ENCODE assay signal across 9 cellular contexts in genomic region chr21:30340714-30341573, GRCh38. TPM values are rescaled to one million over a fixed set of nuclear protein-coding genes. Genes with fewer than 3 reads are reported as not detected.
A peak's percentile ranks its signal among the peaks of the same experiment; 100 is the strongest.
DNase-seq lines count a peak whose midpoint lies in the region; ATAC-seq and TF ChIP-seq lines count a peak whose summit lies in the region.
"Had no signal": no experiment of that assay in that cellular context is flagged by ENCODE, and none has a peak within 500 bp of the region (broad histone marks: within the 10 kb centered on the region; RNA-seq: fewer than 3 reads in every experiment).

No MANE protein-coding gene starts in this region.

- H2BK5ac ChIP-seq in mesenchymal stem cell (ENCODE audit: low read depth, low read length, poor library complexity, severe bottlenecking), result no peak overlapping the region

- no peak overlapping the region for H3K18ac ChIP-seq in mesenchymal stem cell (ENCODE audit: low read depth in 1 of 2, low read length in 2 of 2)

- H3K27ac ChIP-seq in HCT116 (ENCODE audit: low read depth, low read length) (no peak overlapping the region), PC-3 (ENCODE audit: low read length) (peak overlapping the region; percentile 78), mesenchymal stem cell (ENCODE audit: low read length, poor library complexity, severe bottlenecking) (no peak overlapping the region), uterus (no peak overlapping the region)

- H2AK5ac ChIP-seq in mesenchymal stem cell (ENCODE audit: low read length, severe bottlenecking), result no peak overlapping the region

- H3K36me3 ChIP-seq in HCT116 (ENCODE audit: control insufficient read depth in 1 of 2, insufficient read depth in 2 of 2, low read length in 2 of 2), result no peaks in the 10 kb centered on the region
- H3K36me3 ChIP-seq in PC-3 (ENCODE audit: low read depth, low read length), result no peaks in the 10 kb centered on the region
- no peaks in the 10 kb centered on the region for H3K36me3 ChIP-seq in mesenchymal stem cell (ENCODE audit: control insufficient read depth in 1 of 2, insufficient read depth in 2 of 2, low read depth in 1 of 2, low read length in 2 of 2)
- no peaks in the 10 kb centered on the region for H3K36me3 ChIP-seq in uterus

- peak in 2 of 3 experiments; percentile 69 to 72; a peak in 4 of 6 replicates for TF ChIP-seq CTCF in HCT116 (IDR thresholded peaks at IDR 0.05 in 2 of 3, conservative IDR thresholded peaks at IDR 0.05 in 1 of 3; ENCODE audit: borderline replicate concordance in 1 of 3, insufficient read depth in 1 of 3, low read depth in 2 of 3, low read length in 2 of 3)
- peak; percentile 96 for TF ChIP-seq CTCF in PC-3 (conservative IDR thresholded peaks at IDR 0.05; ENCODE audit: low read depth, low read length)
- peak; percentile 89 for TF ChIP-seq CTCF in choroid plexus epithelial cell (conservative IDR thresholded peaks at IDR 0.05; ENCODE audit: low read depth, low read length)
- peak; percentile 32 to 44 (median 34) for TF ChIP-seq CTCF in uterus (IDR thresholded peaks at IDR 0.05)

- no peak overlapping the region for H2BK15ac ChIP-seq in mesenchymal stem cell (ENCODE audit: low read depth, poor library complexity, severe bottlenecking)

- H3K4me1 ChIP-seq in HCT116 (ENCODE audit: control insufficient read depth in 1 of 2, insufficient read depth in 2 of 2, low read length in 2 of 2) (no peaks in the 10 kb centered on the region), PC-3 (ENCODE audit: insufficient read depth, low read length) (peaks cover 19% of the 10 kb centered on the region), mesenchymal stem cell (ENCODE audit: control insufficient read depth, insufficient read depth, low read depth, low read length) (peaks cover 1% of the 10 kb centered on the region), uterus (no peaks in the 10 kb centered on the region)

- no peak overlapping the region for H4K8ac ChIP-seq in mesenchymal stem cell (ENCODE audit: low read length)

- no peak overlapping the region for H4K91ac ChIP-seq in mesenchymal stem cell (ENCODE audit: low read length)

- no peaks in the 10 kb centered on the region for H3K79me1 ChIP-seq in mesenchymal stem cell (replicated peaks; ENCODE audit: low read length, poor library complexity, severe bottlenecking)

- no TSS peak for BruUV-seq in HCT116 (replicated peaks; lab: Mats Ljungman, UMichigan)
- no TSS peak for BruUV-seq in PC-3 (replicated peaks; lab: Mats Ljungman, UMichigan)

- H3K27me3 ChIP-seq in HCT116 (ENCODE audit: insufficient read depth, low read length) (no peaks in the 10 kb centered on the region), PC-3 (ENCODE audit: low read length) (peaks cover 10% of the 10 kb centered on the region; the same call in 1 of the 2 replicates), mesenchymal stem cell (ENCODE audit: control insufficient read depth in 1 of 2, insufficient read depth in 1 of 2, low read length in 2 of 2) (no peaks in the 10 kb centered on the region), uterus (no peaks in the 10 kb centered on the region)

- H3K9me3 ChIP-seq in HCT116 (ENCODE audit: control insufficient read depth in 1 of 2, insufficient read depth in 1 of 2, low read depth in 1 of 2, low read length in 2 of 2) (peaks cover 0 to 34% of the 10 kb centered on the region in 2 experiments; a peak in 2 of 4 replicates), PC-3 (ENCODE audit: low read length) (0 out of 2 replicates have a peak, but pooled peaks cover 3% of the 10 kb centered on the region), mesenchymal stem cell (ENCODE audit: control insufficient read depth, low read length) (no peaks in the 10 kb centered on the region), uterus (no peaks in the 10 kb centered on the region)

- TF ChIP-seq POLR2A in HCT116 (IDR thresholded peaks at IDR 0.05; ENCODE audit: borderline replicate concordance, extremely low read depth, insufficient read depth, insufficient read length) (no peak), uterus (IDR thresholded peaks at IDR 0.05) (no peak)

- ATAC-seq in HCT116 (no peak), PC-3 (peak; percentile 82), GM21423 (IDR thresholded peaks at IDR 0.05; ENCODE audit: unreplicated experiment) (no peak)

- no peak overlapping the region for H3K14ac ChIP-seq in mesenchymal stem cell (ENCODE audit: low read length in 2 of 2)

- TF ChIP-seq RAD21 in HCT116 (IDR thresholded peaks at IDR 0.05; ENCODE audit: low read depth), result 0 out of 2 replicates have a peak, but pooled peaks have one; percentile 12

- H4K20me1 ChIP-seq in HCT116 (ENCODE audit: insufficient read depth), result no peaks in the 10 kb centered on the region
- no peaks in the 10 kb centered on the region for H4K20me1 ChIP-seq in PC-3 (ENCODE audit: low read length)

- 42% methylated on average over 1 of the region's 2 CpGs for WGBS in mesenchymal stem cell

- no peak overlapping the region for H3K4me2 ChIP-seq in HCT116 (ENCODE audit: low read length)
- H3K4me2 ChIP-seq in PC-3 (ENCODE audit: low read length), result no peak overlapping the region
- no peak overlapping the region for H3K4me2 ChIP-seq in mesenchymal stem cell (ENCODE audit: low read length, poor library complexity, severe bottlenecking)

- intact Hi-C loops in HCT116 (cut with micrococcal nuclease), result loop anchor here (1.0 kb wide), 1 partner anchor 745 kb away; no protein-coding TSS in a partner anchor
- intact Hi-C loops in PC-3 (cut with micrococcal nuclease), result loop anchor here (1.0 to 10.0 kb wide), 5 partner anchors 68 to 745 kb away; partner anchors contain the start of gene KRTAP19-5
- intact Hi-C loops in uterus (cut with DNase I; ENCODE audit: low total_unique reads), result no loop called here

- DNase-seq in D341Med (ENCODE audit: low spot score) (peak; percentile 58), HCT116 (ENCODE audit: low read depth, low spot score) (peak; percentile 3), PC-3 (peak; percentile 83), choroid plexus epithelial cell (ENCODE audit: low read depth) (peak; percentile 72), mesenchymal stem cell (peak; percentile 13), uterus (no peak), germinal center (ENCODE audit: low spot score) (no peak)
- DNase-seq: naive B cell had no signal

- H3K4me3 ChIP-seq in HCT116 (replicated peaks in 1 of 2; ENCODE audit: low read depth in 1 of 2, low read length in 2 of 2) (no peak overlapping the region), PC-3 (ENCODE audit: low read length) (no peak overlapping the region), choroid plexus epithelial cell (ENCODE audit: low read depth, low read length) (no peak overlapping the region), mesenchymal stem cell (ENCODE audit: insufficient read depth in 1 of 2, low read depth in 1 of 2, low read length in 2 of 2) (no peak overlapping the region), uterus (no peak overlapping the region)

- no peaks in the 10 kb centered on the region for H3K79me2 ChIP-seq in HCT116 (ENCODE audit: insufficient read depth, low read length)
- no peaks in the 10 kb centered on the region for H3K79me2 ChIP-seq in PC-3 (ENCODE audit: low read length)

- RAD21 ChIA-PET in HCT116 (lab: Charles Lee; ENCODE audit: low non-redundant PET in 1 of 2, low total read pairs in 2 of 2, uncharacterized antibody in 2 of 2, unreplicated experiment in 2 of 2), result no interaction called here

- H3K23ac ChIP-seq in mesenchymal stem cell (ENCODE audit: low read length in 2 of 2), result no peak overlapping the region

- no peak overlapping the region for H3K4ac ChIP-seq in mesenchymal stem cell (ENCODE audit: low read depth in 1 of 2, low read length in 2 of 2)

- no peak overlapping the region for H2AFZ ChIP-seq in HCT116 (ENCODE audit: low read depth, low read length, poor library complexity, severe bottlenecking)
- H2AFZ ChIP-seq in PC-3 (ENCODE audit: low read length), result no peak overlapping the region
- no peak overlapping the region for H2AFZ ChIP-seq in mesenchymal stem cell (ENCODE audit: low read depth, low read length)

- H3K9me2 ChIP-seq in HCT116 (ENCODE audit: insufficient read depth) (no peaks in the 10 kb centered on the region), PC-3 (replicated peaks; ENCODE audit: low read length) (no peaks in the 10 kb centered on the region)

- no peak overlapping the region for H2BK12ac ChIP-seq in mesenchymal stem cell (ENCODE audit: low read length in 2 of 2)

- H3F3A ChIP-seq in PC-3 (ENCODE audit: low read length, unreplicated experiment), result no peaks in the 10 kb centered on the region

- POLR2A ChIA-PET in HCT116 (lab: Charles Lee) (no interaction called here), PC-3 (lab: Charles Lee; ENCODE audit: unreplicated experiment) (no interaction called here)

- H2BK120ac ChIP-seq in mesenchymal stem cell (ENCODE audit: low read depth, low read length), result no peak overlapping the region

- CTCF ChIA-PET in HCT116 (lab: Charles Lee) (no interaction called here), PC-3 (lab: Charles Lee) (no interaction called here)

- H3K9ac ChIP-seq in HCT116 (ENCODE audit: low read length) (no peak overlapping the region), PC-3 (ENCODE audit: low read length) (no peak overlapping the region), mesenchymal stem cell (ENCODE audit: low read length) (no peak overlapping the region)

TF ChIP-seq in HCT116, 20 proteins besides CTCF, POLR2A, EP300 and RAD21 (continues in another document):
- no peak for TF ChIP-seq CEBPB (IDR thresholded peaks at IDR 0.05; ENCODE audit: low read depth)

RNA-seq across cellular contexts. Expression of gene KRTAP27-1, which starts 3.5 kb away (rescaled TPM):
- total RNA-seq in HCT116 (2021; ENCODE audit: unreplicated experiment) (not detected), PC-3 (2014; rRNA removed) (not detected in 2 replicates), uterus (not detected)
- polyA plus RNA-seq in HCT116 (2012), result not detected in 2 replicates
- not detected for polyA plus RNA-seq in mesenchymal stem cell (2013, experiment 1 of 2)
- polyA plus RNA-seq in mesenchymal stem cell (2013, experiment 2 of 2), result not detected

RNA-seq across cellular contexts. Expression of gene KRTAP23-1, which starts 7.5 kb away (rescaled TPM):
- total RNA-seq in HCT116 (2021; ENCODE audit: unreplicated experiment), result not detected
- not detected in 2 replicates for polyA plus RNA-seq in HCT116 (2012)
- total RNA-seq in PC-3 (2014; rRNA removed), result not detected in 2 replicates
- polyA plus RNA-seq in mesenchymal stem cell (2013, experiment 1 of 2), result not detected
- not detected for polyA plus RNA-seq in mesenchymal stem cell (2013, experiment 2 of 2)
- total RNA-seq in uterus, result not detected

RNA-seq across cellular contexts. Expression of gene KRTAP26-1, which starts 20.8 kb away (rescaled TPM):
- total RNA-seq in HCT116 (2021; ENCODE audit: unreplicated experiment), result not detected
- polyA plus RNA-seq in HCT116 (2012), result not detected in 2 replicates
- not detected in 2 replicates for total RNA-seq in PC-3 (2014; rRNA removed)
- not detected for polyA plus RNA-seq in mesenchymal stem cell (2013, experiment 1 of 2)
- polyA plus RNA-seq in mesenchymal stem cell (2013, experiment 2 of 2), result not detected
- total RNA-seq in uterus, result not detected

RNA-seq across cellular contexts. Expression of gene KRTAP13-2, which starts 31.1 kb away (rescaled TPM):
- total RNA-seq in HCT116 (2021; ENCODE audit: unreplicated experiment) (not detected), PC-3 (2014; rRNA removed) (not detected in 2 replicates), uterus (not detected)
- polyA plus RNA-seq in HCT116 (2012), result not detected in 2 replicates
- not detected for polyA plus RNA-seq in mesenchymal stem cell (2013, experiment 1 of 2)
- not detected for polyA plus RNA-seq in mesenchymal stem cell (2013, experiment 2 of 2)

RNA-seq across cellular contexts. Expression of gene KRTAP25-1, which starts 51.6 kb away (rescaled TPM):
- total RNA-seq in HCT116 (2021; ENCODE audit: unreplicated experiment) (not detected), PC-3 (2014; rRNA removed) (not detected in 2 replicates), uterus (not detected)
- polyA plus RNA-seq in HCT116 (2012), result not detected in 2 replicates
- not detected for polyA plus RNA-seq in mesenchymal stem cell (2013, experiment 1 of 2)
- not detected for polyA plus RNA-seq in mesenchymal stem cell (2013, experiment 2 of 2)

Comparison
In these comparisons a context has a peak if more than half of its experiments do, and no peak if none do; other contexts are left out.
1. DNase-seq: peak in D341Med (single experiment), HCT116 (single experiment), PC-3 (single experiment), choroid plexus epithelial cell (single experiment) and mesenchymal stem cell (single experiment); none in uterus (0 of 2) and germinal center (single experiment).
2. CTCF ChIP-seq: peak in every context shown above with its lines; median percentile 96 in PC-3; 89 in choroid plexus epithelial cell; 70 in HCT116; 34 in uterus.